Comparison of ENCODE assay signal across 9 cellular contexts in genomic region chr7:157612664-157613561, GRCh38.
A peak's percentile ranks its signal among the peaks of the same experiment; 100 is the strongest.
DNase-seq lines count a peak whose midpoint lies in the region; ATAC-seq lines count a peak whose summit lies in the region.
"Had no signal": no experiment of that assay in that cellular context is flagged by ENCODE, and none has a peak within 500 bp of the region (broad histone marks: within the 10 kb centered on the region; RNA-seq: fewer than 3 reads in every experiment).

No MANE protein-coding gene starts in this region.

- peak; percentile 66 for ATAC-seq in GM21447 (IDR thresholded peaks at IDR 0.05; ENCODE audit: unreplicated experiment)
- ATAC-seq in T-cell (replicated peaks in 1 of 4): peak; percentile 83 to 87 (median 85)
- peak; percentile 58 for ATAC-seq in activated naive CD8-positive, alpha-beta T cell treated with anti-CD3 and anti-CD28 coated beads, Interleukin-2, amount 50 U/mL, for 24 hours

- no peaks in the 10 kb centered on the region for H3K36me3 Mint-ChIP-seq in T-cell
- H3K36me3 Mint-ChIP-seq in activated naive CD8-positive, alpha-beta T cell treated with anti-CD3 and anti-CD28 coated beads, Interleukin-2, amount 50 U/mL, for 24 hours (ENCODE audit: low read depth): no peaks in the 10 kb centered on the region

- POLR2A ChIA-PET in T-cell (lab: Charles Lee): no interaction called here

- peak overlapping the region; percentile 66 to 67 for H3K4me3 ChIP-seq in mucosa of rectum (ENCODE audit: low read length in 2 of 2)

- DNase-seq in T-cell (peak; percentile 42 to 80 (median 68)), SK-N-DZ (ENCODE audit: low spot score) (no peak), NOMO-1 (lab: John Stamatoyannopoulos, UW; ENCODE audit: unreplicated experiment in 2 of 2) (no peak), DMS79 treated with DMSO at 0.1 percent for 48 hours (lab: John Stamatoyannopoulos, UW) (no peak)
- DNase-seq in activated naive CD8-positive, alpha-beta T cell treated with anti-CD3 and anti-CD28 coated beads, Interleukin-2, amount 50 U/mL, for 24 hours: peak; percentile 53
- DNase-seq in stimulated activated naive CD4-positive, alpha-beta T cell treated with Interleukin-2 at 50 U/mL for 16 hours (lab: John Stamatoyannopoulos, UW): peak; percentile 48

- no peaks in the 10 kb centered on the region for H3K36me3 ChIP-seq in mucosa of rectum (ENCODE audit: control insufficient read depth in 2 of 2, insufficient read depth in 2 of 2, low read length in 2 of 2)

- no peaks in the 10 kb centered on the region for H3K27me3 ChIP-seq in mucosa of rectum (ENCODE audit: control insufficient read depth in 2 of 2, insufficient read depth in 2 of 2, low read length in 2 of 2)

- peaks cover 20 to 31% (median 22%) of the 10 kb centered on the region in 3 donors for H3K4me1 Mint-ChIP-seq in T-cell
- H3K4me1 Mint-ChIP-seq in activated naive CD8-positive, alpha-beta T cell treated with anti-CD3 and anti-CD28 coated beads, Interleukin-2, amount 50 U/mL, for 24 hours: peaks cover 6% of the 10 kb centered on the region

- H3K9me3 ChIP-seq in mucosa of rectum (ENCODE audit: control insufficient read depth in 2 of 2, low read length in 2 of 2): no peaks in the 10 kb centered on the region

- H3K4me1 ChIP-seq in mucosa of rectum (ENCODE audit: control insufficient read depth in 2 of 2, insufficient read depth in 2 of 2, low read length in 2 of 2): peaks cover 0 to 6% of the 10 kb centered on the region in 2 donors

- CTCF ChIA-PET in T-cell (lab: Charles Lee): interaction anchor here (1.0 to 1.4 kb wide), 4 partner anchors 11 to 44 kb away, joined by 3 to 5 read pairs (median 3); no protein-coding TSS in a partner anchor

- H3K9ac ChIP-seq in mucosa of rectum (ENCODE audit: low read depth in 1 of 2, low read length in 2 of 2): peak overlapping the region in 1 of 2 donors; percentile 51

- H3K27ac Mint-ChIP-seq in T-cell: peak overlapping the region; percentile 81 to 89
- peak overlapping the region; percentile 80 for H3K27ac Mint-ChIP-seq in activated naive CD8-positive, alpha-beta T cell treated with anti-CD3 and anti-CD28 coated beads, Interleukin-2, amount 50 U/mL, for 24 hours
- H3K27ac Mint-ChIP-seq: nephron had no signal

- H3K27ac ChIP-seq in mucosa of rectum (ENCODE audit: low read depth in 2 of 2, low read length in 2 of 2): peak overlapping the region in 1 of 2 donors; percentile 47

- no peaks in the 10 kb centered on the region for H3K9me3 Mint-ChIP-seq in T-cell
- no peaks in the 10 kb centered on the region for H3K9me3 Mint-ChIP-seq in activated naive CD8-positive, alpha-beta T cell treated with anti-CD3 and anti-CD28 coated beads, Interleukin-2, amount 50 U/mL, for 24 hours
- H3K9me3 Mint-ChIP-seq: nephron had no signal

- peak overlapping the region; percentile 83 to 87 (median 85) for H3K4me3 Mint-ChIP-seq in T-cell
- H3K4me3 Mint-ChIP-seq in activated naive CD8-positive, alpha-beta T cell treated with anti-CD3 and anti-CD28 coated beads, Interleukin-2, amount 50 U/mL, for 24 hours: peak overlapping the region; percentile 72
- H3K4me3 Mint-ChIP-seq: nephron had no signal

- no peaks in the 10 kb centered on the region for H3K27me3 Mint-ChIP-seq in T-cell
- no peaks in the 10 kb centered on the region for H3K27me3 Mint-ChIP-seq in activated naive CD8-positive, alpha-beta T cell treated with anti-CD3 and anti-CD28 coated beads, Interleukin-2, amount 50 U/mL, for 24 hours

Comparison
In these comparisons a context has a peak if more than half of its experiments do, and no peak if none do; other contexts are left out.
1. DNase-seq: peak in T-cell (34 of 34), activated naive CD8-positive, alpha-beta T cell treated with anti-CD3 and anti-CD28 coated beads, Interleukin-2, amount 50 U/mL, for 24 hours (single experiment) and stimulated activated naive CD4-positive, alpha-beta T cell treated with Interleukin-2 at 50 U/mL for 16 hours (single experiment); none in SK-N-DZ (single experiment), NOMO-1 (0 of 2) and DMS79 treated with DMSO at 0.1 percent for 48 hours (single experiment).
2. Peak in every context shown above with its lines, with median percentiles within 50 percentile points of each other: ATAC-seq.